Comparison of ENCODE assay signal across 1 cellular context in the genomic region with DNA sequence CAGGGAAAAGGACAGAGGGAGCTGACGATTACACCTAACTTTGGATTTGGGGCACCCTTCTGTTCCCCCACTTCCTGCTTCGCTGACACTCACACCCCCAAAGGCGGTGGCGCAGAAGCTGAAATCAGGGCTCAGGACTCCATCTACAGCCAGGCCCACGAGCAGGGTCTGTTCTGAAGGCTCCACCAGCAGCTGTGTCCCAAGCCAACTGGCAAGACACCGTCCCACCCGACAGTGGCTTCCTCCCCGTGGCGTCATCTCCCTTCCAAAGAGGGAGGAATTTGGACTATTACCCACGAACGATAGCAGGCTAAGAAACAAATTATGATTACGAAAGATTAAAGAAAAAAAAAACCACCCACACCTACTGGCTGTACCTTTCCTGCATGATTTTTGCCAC.
TF ChIP-seq lines count a peak whose summit lies in the region.

No MANE protein-coding gene starts in this region.

TF ChIP-seq in H1, 55 proteins besides CTCF, POLR2A, EP300 and RAD21:
- TF ChIP-seq BRCA1 (IDR thresholded peaks at IDR 0.05; ENCODE audit: low read depth, low read length) (no peak), RXRA (IDR thresholded peaks at IDR 0.05; ENCODE audit: insufficient read depth, low read depth, low read length) (no peak), ASH2L (IDR thresholded peaks at IDR 0.05; ENCODE audit: low read length) (no peak), CTBP2 (IDR thresholded peaks at IDR 0.05; ENCODE audit: borderline replicate concordance, insufficient read depth, insufficient read length, low read length) (no peak), PHF8 (conservative IDR thresholded peaks at IDR 0.05; ENCODE audit: low read depth, low read length) (no peak), CHD2 (IDR thresholded peaks at IDR 0.05; ENCODE audit: low read length) (no peak), TCF12 (IDR thresholded peaks at IDR 0.05; ENCODE audit: low read depth, low read length) (no peak), RFX5 (IDR thresholded peaks at IDR 0.05; ENCODE audit: borderline replicate concordance, low read depth, low read length) (no peak), KDM5A (IDR thresholded peaks at IDR 0.05; ENCODE audit: low read length) (no peak), TEAD4 (IDR thresholded peaks at IDR 0.05; ENCODE audit: low read depth, low read length) (no peak)
- TF ChIP-seq, protein P1, sequence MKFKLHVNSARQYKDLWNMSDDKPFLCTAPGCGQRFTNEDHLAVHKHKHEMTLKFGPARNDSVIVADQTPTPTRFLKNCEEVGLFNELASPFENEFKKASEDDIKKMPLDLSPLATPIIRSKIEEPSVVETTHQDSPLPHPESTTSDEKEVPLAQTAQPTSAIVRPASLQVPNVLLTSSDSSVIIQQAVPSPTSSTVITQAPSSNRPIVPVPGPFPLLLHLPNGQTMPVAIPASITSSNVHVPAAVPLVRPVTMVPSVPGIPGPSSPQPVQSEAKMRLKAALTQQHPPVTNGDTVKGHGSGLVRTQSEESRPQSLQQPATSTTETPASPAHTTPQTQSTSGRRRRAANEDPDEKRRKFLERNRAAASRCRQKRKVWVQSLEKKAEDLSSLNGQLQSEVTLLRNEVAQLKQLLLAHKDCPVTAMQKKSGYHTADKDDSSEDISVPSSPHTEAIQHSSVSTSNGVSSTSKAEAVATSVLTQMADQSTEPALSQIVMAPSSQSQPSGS (IDR thresholded peaks at IDR 0.05; ENCODE audit: low read length), result no peak
TF ChIP-seq in H1: peak in this region for 0.
